Comparison of ENCODE assay signal across 9 cellular contexts in genomic region chr11:63938481-63939350, GRCh38. TPM values are rescaled to one million over a fixed set of nuclear protein-coding genes. Genes with fewer than 3 reads are reported as not detected.
DNase-seq lines count a peak whose midpoint lies in the region; ATAC-seq, FAIRE-seq and TF ChIP-seq lines count a peak whose summit lies in the region.
"Had no signal": no experiment of that assay in that cellular context is flagged by ENCODE, and none has a peak within 500 bp of the region (broad histone marks: within the 10 kb centered on the region; RNA-seq: fewer than 3 reads in every experiment).

Gene NAA40 (plus strand): TSS chr11:63939002. CDS start chr11:63939097, 95 bp downstream.

- peaks cover 4 to 13% of the 10 kb centered on the region in 2 donors for H3K4me1 ChIP-seq in kidney (ENCODE audit: control insufficient read depth in 1 of 2, insufficient read depth in 1 of 2, low read depth in 1 of 2, low read length in 2 of 2)

- H3K27ac ChIP-seq in kidney (ENCODE audit: low read depth in 2 of 2, low read length in 2 of 2): peak within 1 kb of the TSS; percentile 72

- H3K36me3 Mint-ChIP-seq in central memory CD8-positive, alpha-beta T cell (ENCODE audit: insufficient read depth): peaks cover 13% of the 10 kb centered on the region

- no peaks in the 10 kb centered on the region for H3K9me3 ChIP-seq in kidney (ENCODE audit: control insufficient read depth in 1 of 2, low read length in 2 of 2)

- peak; percentile 93 to 94 for DNase-seq in AML-193 (lab: John Stamatoyannopoulos, UW)
- peak; percentile 89 to 98 for DNase-seq in NCI-H446 (lab: John Stamatoyannopoulos, UW)
- peak; percentile 72 for DNase-seq in activated CD4-positive, CD25-positive, alpha-beta regulatory T cell treated with anti-CD3 and anti-CD28 coated beads, Interleukin-2, amount 50 U/mL, for 16 hours (ENCODE audit: low read depth, low spot score)
- peak; percentile 82 to 87 for DNase-seq in central memory CD8-positive, alpha-beta T cell (ENCODE audit: low spot score in 2 of 2)
- DNase-seq in kidney: peak; percentile 99
- DNase-seq in stimulated activated CD4-positive, alpha-beta T cell treated with anti-CD3 and anti-CD28 coated beads, Interleukin-15, amount 100 ng/mL, for 24 hours: peak; percentile 96

- H3K27ac Mint-ChIP-seq in central memory CD8-positive, alpha-beta T cell (ENCODE audit: low read depth): peak within 1 kb of the TSS; percentile 82

- FAIRE-seq in kidney (lab: Jason Lieb, UNC): no peak
- FAIRE-seq: endometrium had no signal

- H3K9ac ChIP-seq in kidney (ENCODE audit: low read length in 2 of 2): peak within 1 kb of the TSS; percentile 55 to 81

- H3K9me3 Mint-ChIP-seq in central memory CD8-positive, alpha-beta T cell: no peaks in the 10 kb centered on the region

- intact Hi-C loops in kidney (cut with DNase I): no loop called here

- TF ChIP-seq CTCF in kidney (IDR thresholded peaks at IDR 0.05; ENCODE audit: borderline replicate concordance, extremely low read depth, insufficient read depth): no peak

- no peaks in the 10 kb centered on the region for H3K27me3 Mint-ChIP-seq in central memory CD8-positive, alpha-beta T cell

- H3K36me3 ChIP-seq in kidney (ENCODE audit: control insufficient read depth in 1 of 2, insufficient read depth in 2 of 2, low read length in 2 of 2): no peaks in the 10 kb centered on the region

- H3K4me3 ChIP-seq in kidney (ENCODE audit: low read length in 2 of 2): peak within 1 kb of the TSS; percentile 80 to 82

- H3K4me1 Mint-ChIP-seq in central memory CD8-positive, alpha-beta T cell: peaks cover 19% of the 10 kb centered on the region

- ATAC-seq in GM19043 (IDR thresholded peaks at IDR 0.05; ENCODE audit: low read depth, unreplicated experiment) (peak; percentile 93), HG03354 (IDR thresholded peaks at IDR 0.05; ENCODE audit: poor library complexity, severe bottlenecking, unreplicated experiment) (peak; percentile 91)
- ATAC-seq in central memory CD8-positive, alpha-beta T cell (replicated peaks; ENCODE audit: extremely low read depth, poor library complexity, severe bottlenecking): peak; percentile 91

- H3K4me3 Mint-ChIP-seq in central memory CD8-positive, alpha-beta T cell: peak within 1 kb of the TSS; percentile 80

RNA-seq across cellular contexts. Expression of gene NAA40, which starts in this region (rescaled TPM):
- 27.2 TPM for total RNA-seq in kidney
- 11.8 TPM for polyA plus RNA-seq in kidney (ENCODE audit: insufficient read depth, low read depth, low replicate concordance)

Comparison
In these comparisons a context has a peak if more than half of its experiments do, and no peak if none do; other contexts are left out.
1. Peak in every context shown above with its lines: DNase-seq, ATAC-seq, H3K4me3 ChIP-seq and H3K27ac ChIP-seq.